Comparison of ENCODE assay signal across 12 cellular contexts in genomic region chr11:3939211-3939610, GRCh38.
DNase-seq lines count a peak whose midpoint lies in the region; ATAC-seq and TF ChIP-seq lines count a peak whose summit lies in the region.
"Had no signal": no experiment of that assay in that cellular context is flagged by ENCODE, and none has a peak within 500 bp of the region (broad histone marks: within the 10 kb centered on the region; RNA-seq: fewer than 3 reads in every experiment).

No MANE protein-coding gene starts in this region.

- peak overlapping the region; percentile 10 for H3K27ac ChIP-seq in neutrophil
- H3K27ac ChIP-seq: parathyroid adenoma had no signal

- H3K36me3 ChIP-seq in neutrophil, result no peaks in the 10 kb centered on the region

- H3K4me1 ChIP-seq in neutrophil (ENCODE audit: control insufficient read depth in 1 of 2, insufficient read depth in 1 of 2, low read depth in 1 of 2, low read length in 1 of 2), result peaks cover 31 to 36% of the 10 kb centered on the region in 2 experiments

- no peak overlapping the region for H3K4me3 ChIP-seq in neutrophil (ENCODE audit: low read depth in 1 of 2, low read length in 1 of 2)

- DNase-seq in CD1c-positive myeloid dendritic cell (ENCODE audit: extremely low spot score), result peak; percentile 30
- DNase-seq in HT1080 (ENCODE audit: low read depth), result peak; percentile 61
- DNase-seq in brain pericyte (ENCODE audit: low read depth, low spot score), result peak; percentile 39
- DNase-seq in stimulated activated CD4-positive, alpha-beta T cell treated with anti-CD3 and anti-CD28 coated beads, Interleukin-4, amount 100 ng/mL, for 24 hours, result no peak
- no peak for DNase-seq in activated naive CD4-positive, alpha-beta T cell (lab: John Stamatoyannopoulos, UW)
- DNase-seq: activated CD8-positive, alpha-beta memory T cell treated with anti-CD3 and anti-CD28 coated beads for 24 hours; cortex of kidney; NCI-H345 had no signal

- no peaks in the 10 kb centered on the region for H3K9me3 ChIP-seq in neutrophil

- no peak for TF ChIP-seq CTCF in neutrophil (IDR thresholded peaks at IDR 0.05)

- ATAC-seq in GM18868 (IDR thresholded peaks at IDR 0.05; ENCODE audit: unreplicated experiment), result no peak
- ATAC-seq in GM21529 (IDR thresholded peaks at IDR 0.05; ENCODE audit: unreplicated experiment), result no peak

- H3K27me3 ChIP-seq in neutrophil, result no peaks in the 10 kb centered on the region

Comparison
In these comparisons a context has a peak if more than half of its experiments do, and no peak if none do; other contexts are left out.
1. DNase-seq: peak in CD1c-positive myeloid dendritic cell (single experiment), HT1080 (single experiment) and brain pericyte (single experiment); none in stimulated activated CD4-positive, alpha-beta T cell treated with anti-CD3 and anti-CD28 coated beads, Interleukin-4, amount 100 ng/mL, for 24 hours (single experiment) and activated naive CD4-positive, alpha-beta T cell (0 of 4).